8 cellular contexts compared by ENCODE assay signal in genomic region chr20:34362502-34363061, GRCh38. TPM values are rescaled to one million over a fixed set of nuclear protein-coding genes. Genes with fewer than 3 reads are reported as not detected.
DNase-seq lines count a peak whose midpoint lies in the region; ATAC-seq and TF ChIP-seq lines count a peak whose summit lies in the region.

No MANE protein-coding gene starts in this region.

- DNase-seq in SK-N-MC (ENCODE audit: low read depth, low spot score) (no peak), fibroblast of villous mesenchyme (ENCODE audit: low read depth) (no peak), NCI-H1694 treated with DMSO at 0.1 percent for 48 hours (lab: John Stamatoyannopoulos, UW) (no peak), NCI-H1417 treated with DMSO at 0.1 percent for 48 hours (lab: John Stamatoyannopoulos, UW) (no peak), H7 (no peak)
- no peak for DNase-seq in stimulated activated naive B cell treated with anti-CD40 and anti-IgM and Interleukin-4, amounts not matched to agents 10 μg/mL and 1 μg/mL and 100 μg/mL, for 72 hours
- no peak for DNase-seq in stimulated activated CD4-positive, alpha-beta T cell treated with anti-CD3 and anti-CD28 coated beads, Interleukin-2, amount 100 ng/mL, for 48 hours

- peak overlapping the region; percentile 99 for H3K27ac Mint-ChIP-seq in stimulated activated naive B cell treated with anti-CD40 and anti-IgM and Interleukin-4, amounts not matched to agents 10 μg/mL and 1 μg/mL and 100 μg/mL, for 72 hours

- peaks cover 18 to 44% of the 10 kb centered on the region in 2 donors for H3K4me1 Mint-ChIP-seq in stimulated activated naive B cell treated with anti-CD40 and anti-IgM and Interleukin-4, amounts not matched to agents 10 μg/mL and 1 μg/mL and 100 μg/mL, for 72 hours

- H3K36me3 Mint-ChIP-seq in stimulated activated naive B cell treated with anti-CD40 and anti-IgM and Interleukin-4, amounts not matched to agents 10 μg/mL and 1 μg/mL and 100 μg/mL, for 72 hours, result peaks cover 19 to 23% of the 10 kb centered on the region in 2 donors

- peaks cover 3 to 5% of the 10 kb centered on the region in 2 donors for H3K9me3 Mint-ChIP-seq in stimulated activated naive B cell treated with anti-CD40 and anti-IgM and Interleukin-4, amounts not matched to agents 10 μg/mL and 1 μg/mL and 100 μg/mL, for 72 hours

- TF ChIP-seq CTCF in HEK293 (tag by site-specific recombination; IDR thresholded peaks at IDR 0.05) (no peak), fibroblast of villous mesenchyme (IDR thresholded peaks at IDR 0.05; ENCODE audit: insufficient read depth, low read depth, low read length) (no peak)

- no peaks in the 10 kb centered on the region for H3K27me3 Mint-ChIP-seq in stimulated activated naive B cell treated with anti-CD40 and anti-IgM and Interleukin-4, amounts not matched to agents 10 μg/mL and 1 μg/mL and 100 μg/mL, for 72 hours

- no peaks in the 10 kb centered on the region for H3K27me3 ChIP-seq in H7 (ENCODE audit: control insufficient read depth, insufficient read depth, low read length)

- POLR2A ChIA-PET in HEK293 (lab: Yijun Ruan, JAX), result interaction anchor here (0.6 to 2.2 kb wide), 22 partner anchors 9 to 351 kb away, joined by 3 to 17 read pairs (median 6); partner anchors contain the start of genes AHCY, DYNLRB1 and EIF2S2

- H3K9me3 ChIP-seq in HEK293 (ENCODE audit: control insufficient read depth, insufficient read depth, low read depth, low read length) (no peaks in the 10 kb centered on the region), SK-N-MC (ENCODE audit: low read depth, low read length) (no peaks in the 10 kb centered on the region)

- H3K9ac ChIP-seq in SK-N-MC (ENCODE audit: insufficient read length), result no peak overlapping the region

- peak overlapping the region; percentile 20 for H3K4me3 ChIP-seq in HEK293 (ENCODE audit: low read depth, low read length)
- H3K4me3 ChIP-seq in SK-N-MC, result peak overlapping the region; percentile 98
- H3K4me3 ChIP-seq in fibroblast of villous mesenchyme (ENCODE audit: low read depth, low read length), result peak overlapping the region; percentile 89
- H3K4me3 ChIP-seq in H7 (ENCODE audit: insufficient read depth, low read depth, low read length), result no peak overlapping the region

- CTCF ChIA-PET in HEK293 (lab: Yijun Ruan, JAX), result interaction anchor here (0.5 to 2.6 kb wide), 8 partner anchors 15 to 1077 kb away, joined by 3 to 15 read pairs (median 3); no protein-coding TSS in a partner anchor

- H3K4me1 ChIP-seq in HEK293 (ENCODE audit: control insufficient read depth, insufficient read depth, low read length), result 0 out of 2 replicates have a peak, but pooled peaks cover 5% of the 10 kb centered on the region

- no peak overlapping the region for H3K27ac ChIP-seq in HEK293 (ENCODE audit: extremely low read depth, low read depth, low read length)
- H3K27ac ChIP-seq in SK-N-MC, result no peak overlapping the region

- ATAC-seq in stimulated activated naive B cell treated with anti-CD40 and anti-IgM and Interleukin-4, amounts not matched to agents 10 μg/mL and 1 μg/mL and 100 μg/mL, for 72 hours (replicated peaks), result peak; percentile 10 to 11

- peaks cover 0 to 5% of the 10 kb centered on the region in 2 experiments; a peak in 2 of 3 replicates for H3K36me3 ChIP-seq in HEK293 (ENCODE audit: control insufficient read depth in 2 of 2, insufficient read depth in 1 of 2, low read length in 2 of 2)
- peaks cover 14% of the 10 kb centered on the region for H3K36me3 ChIP-seq in SK-N-MC (ENCODE audit: insufficient read depth, low read length)
- no peaks in the 10 kb centered on the region for H3K36me3 ChIP-seq in H7 (replicated peaks; ENCODE audit: control insufficient read depth, insufficient read depth, low read length)

- peak overlapping the region; percentile 89 to 96 for H3K4me3 Mint-ChIP-seq in stimulated activated naive B cell treated with anti-CD40 and anti-IgM and Interleukin-4, amounts not matched to agents 10 μg/mL and 1 μg/mL and 100 μg/mL, for 72 hours

TF ChIP-seq in HEK293, 187 proteins besides CTCF, POLR2A, EP300 and RAD21:
- TF ChIP-seq ZNF335 (tag by site-specific recombination; conservative IDR thresholded peaks at IDR 0.05), result peak; percentile 95
- TF ChIP-seq KLF1 (tag by site-specific recombination; IDR thresholded peaks at IDR 0.05), result 0 out of 2 replicates have a peak, but pooled peaks have one; percentile 9
- TF ChIP-seq, protein P1, sequence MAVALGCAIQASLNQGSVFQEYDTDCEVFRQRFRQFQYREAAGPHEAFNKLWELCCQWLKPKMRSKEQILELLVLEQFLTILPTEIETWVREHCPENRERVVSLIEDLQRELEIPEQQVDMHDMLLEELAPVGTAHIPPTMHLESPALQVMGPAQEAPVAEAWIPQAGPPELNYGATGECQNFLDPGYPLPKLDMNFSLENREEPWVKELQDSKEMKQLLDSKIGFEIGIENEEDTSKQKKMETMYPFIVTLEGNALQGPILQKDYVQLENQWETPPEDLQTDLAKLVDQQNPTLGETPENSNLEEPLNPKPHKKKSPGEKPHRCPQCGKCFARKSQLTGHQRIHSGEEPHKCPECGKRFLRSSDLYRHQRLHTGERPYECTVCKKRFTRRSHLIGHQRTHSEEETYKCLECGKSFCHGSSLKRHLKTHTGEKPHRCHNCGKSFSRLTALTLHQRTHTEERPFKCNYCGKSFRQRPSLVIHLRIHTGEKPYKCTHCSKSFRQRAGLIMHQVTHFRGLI (tag by site-specific recombination; IDR thresholded peaks at IDR 0.05), result 0 out of 2 replicates have a peak, but pooled peaks have one; percentile 13
- TF ChIP-seq, protein P2, sequence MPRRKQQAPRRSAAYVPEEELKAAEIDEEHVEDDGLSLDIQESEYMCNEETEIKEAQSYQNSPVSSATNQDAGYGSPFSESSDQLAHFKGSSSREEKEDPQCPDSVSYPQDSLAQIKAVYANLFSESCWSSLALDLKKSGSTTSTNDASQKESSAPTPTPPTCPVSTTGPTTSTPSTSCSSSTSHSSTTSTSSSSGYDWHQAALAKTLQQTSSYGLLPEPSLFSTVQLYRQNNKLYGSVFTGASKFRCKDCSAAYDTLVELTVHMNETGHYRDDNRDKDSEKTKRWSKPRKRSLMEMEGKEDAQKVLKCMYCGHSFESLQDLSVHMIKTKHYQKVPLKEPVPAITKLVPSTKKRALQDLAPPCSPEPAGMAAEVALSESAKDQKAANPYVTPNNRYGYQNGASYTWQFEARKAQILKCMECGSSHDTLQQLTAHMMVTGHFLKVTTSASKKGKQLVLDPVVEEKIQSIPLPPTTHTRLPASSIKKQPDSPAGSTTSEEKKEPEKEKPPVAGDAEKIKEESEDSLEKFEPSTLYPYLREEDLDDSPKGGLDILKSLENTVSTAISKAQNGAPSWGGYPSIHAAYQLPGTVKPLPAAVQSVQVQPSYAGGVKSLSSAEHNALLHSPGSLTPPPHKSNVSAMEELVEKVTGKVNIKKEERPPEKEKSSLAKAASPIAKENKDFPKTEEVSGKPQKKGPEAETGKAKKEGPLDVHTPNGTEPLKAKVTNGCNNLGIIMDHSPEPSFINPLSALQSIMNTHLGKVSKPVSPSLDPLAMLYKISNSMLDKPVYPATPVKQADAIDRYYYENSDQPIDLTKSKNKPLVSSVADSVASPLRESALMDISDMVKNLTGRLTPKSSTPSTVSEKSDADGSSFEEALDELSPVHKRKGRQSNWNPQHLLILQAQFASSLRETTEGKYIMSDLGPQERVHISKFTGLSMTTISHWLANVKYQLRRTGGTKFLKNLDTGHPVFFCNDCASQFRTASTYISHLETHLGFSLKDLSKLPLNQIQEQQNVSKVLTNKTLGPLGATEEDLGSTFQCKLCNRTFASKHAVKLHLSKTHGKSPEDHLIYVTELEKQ (tag by site-specific recombination; IDR thresholded peaks at IDR 0.05; ENCODE audit: borderline replicate concordance), result no peak
- no peak for TF ChIP-seq ZNF10 (tag by site-specific recombination; IDR thresholded peaks at IDR 0.05)
- TF ChIP-seq ZNF776 (tag by site-specific recombination; IDR thresholded peaks at IDR 0.05; ENCODE audit: borderline replicate concordance), result no peak
- TF ChIP-seq, protein P3, sequence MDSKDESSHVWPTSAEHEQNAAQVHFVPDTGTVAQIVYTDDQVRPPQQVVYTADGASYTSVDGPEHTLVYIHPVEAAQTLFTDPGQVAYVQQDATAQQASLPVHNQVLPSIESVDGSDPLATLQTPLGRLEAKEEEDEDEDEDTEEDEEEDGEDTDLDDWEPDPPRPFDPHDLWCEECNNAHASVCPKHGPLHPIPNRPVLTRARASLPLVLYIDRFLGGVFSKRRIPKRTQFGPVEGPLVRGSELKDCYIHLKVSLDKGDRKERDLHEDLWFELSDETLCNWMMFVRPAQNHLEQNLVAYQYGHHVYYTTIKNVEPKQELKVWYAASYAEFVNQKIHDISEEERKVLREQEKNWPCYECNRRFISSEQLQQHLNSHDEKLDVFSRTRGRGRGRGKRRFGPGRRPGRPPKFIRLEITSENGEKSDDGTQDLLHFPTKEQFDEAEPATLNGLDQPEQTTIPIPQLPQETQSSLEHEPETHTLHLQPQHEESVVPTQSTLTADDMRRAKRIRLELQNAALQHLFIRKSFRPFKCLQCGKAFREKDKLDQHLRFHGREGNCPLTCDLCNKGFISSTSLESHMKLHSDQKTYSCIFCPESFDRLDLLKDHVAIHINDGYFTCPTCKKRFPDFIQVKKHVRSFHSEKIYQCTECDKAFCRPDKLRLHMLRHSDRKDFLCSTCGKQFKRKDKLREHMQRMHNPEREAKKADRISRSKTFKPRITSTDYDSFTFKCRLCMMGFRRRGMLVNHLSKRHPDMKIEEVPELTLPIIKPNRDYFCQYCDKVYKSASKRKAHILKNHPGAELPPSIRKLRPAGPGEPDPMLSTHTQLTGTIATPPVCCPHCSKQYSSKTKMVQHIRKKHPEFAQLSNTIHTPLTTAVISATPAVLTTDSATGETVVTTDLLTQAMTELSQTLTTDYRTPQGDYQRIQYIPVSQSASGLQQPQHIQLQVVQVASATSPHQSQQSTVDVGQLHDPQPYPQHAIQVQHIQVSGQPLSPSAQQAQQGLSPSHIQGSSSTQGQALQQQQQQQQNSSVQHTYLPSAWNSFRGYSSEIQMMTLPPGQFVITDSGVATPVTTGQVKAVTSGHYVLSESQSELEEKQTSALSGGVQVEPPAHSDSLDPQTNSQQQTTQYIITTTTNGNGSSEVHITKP (tag by site-specific recombination; IDR thresholded peaks at IDR 0.05), result peak; percentile 93

RNA-seq across cellular contexts. Expression of gene ITCH, which starts 0.5 kb away (rescaled TPM):
- total RNA-seq in fibroblast of villous mesenchyme, result 88.9 and 101 TPM in 2 replicates
- 27.5 and 43.5 TPM in 2 replicates for total RNA-seq in H7 (2014; rRNA removed; shearing (Covaris generic))

RNA-seq across cellular contexts. Expression of gene AHCY, which starts 59.4 kb away (rescaled TPM):
- total RNA-seq in fibroblast of villous mesenchyme, result 81.5 and 94.6 TPM in 2 replicates
- total RNA-seq in H7 (2014; rRNA removed; shearing (Covaris generic)), result 331 and 361 TPM in 2 replicates
